In genomic region chr10:77791506-77791905, GRCh38 we compare ENCODE assay signal across 36 cellular contexts.
"Had no signal": no experiment of that assay in that cellular context is flagged by ENCODE, and none has a peak within 500 bp of the region (broad histone marks: within the 10 kb centered on the region; RNA-seq: fewer than 3 reads in every experiment).

No MANE protein-coding gene starts in this region.

- H3K4me1 ChIP-seq: esophagus muscularis mucosa, foreskin keratinocyte, gastrocnemius medialis, heart left ventricle had no signal

- H3K4me3 Mint-ChIP-seq: activated B cell treated with CpG ODN at 0.5 μM for 24 hours; activated CD8-positive, alpha-beta T cell treated with anti-CD3 and anti-CD28 coated beads for 36 hours; activated naive CD8-positive, alpha-beta T cell; activated T-cell treated with anti-CD3 and anti-CD28 coated beads, Interleukin-2, amount 50 U/mL, for 4 hours; activated T-helper 17 cell treated with anti-CD3 and anti-CD28 coated beads, Interleukin-2, amount 50 U/mL, for 72 hours; effector memory CD8-positive, alpha-beta T cell; T-helper 17 cell; T-helper 2 cell treated with Interferon-gamma antibody and Interleukin-4, amounts not matched to agents 5 μg/mL and 100 μg/mL, for 36 hours had no signal

- H3K9me3 Mint-ChIP-seq: activated B cell treated with CpG ODN at 0.5 μM for 24 hours; activated CD8-positive, alpha-beta T cell treated with anti-CD3 and anti-CD28 coated beads for 36 hours; activated T-cell treated with anti-CD3 and anti-CD28 coated beads, Interleukin-2, amount 50 U/mL, for 4 hours; activated T-helper 17 cell treated with anti-CD3 and anti-CD28 coated beads, Interleukin-2, amount 50 U/mL, for 72 hours; effector memory CD8-positive, alpha-beta T cell; T-helper 2 cell treated with Interferon-gamma antibody and Interleukin-4, amounts not matched to agents 5 μg/mL and 100 μg/mL, for 36 hours had no signal

- H3K4me1 Mint-ChIP-seq: activated B cell treated with CpG ODN at 0.5 μM for 24 hours; activated T-helper 17 cell treated with anti-CD3 and anti-CD28 coated beads, Interleukin-2, amount 50 U/mL, for 72 hours had no signal

- H3K4me3 ChIP-seq: esophagus muscularis mucosa, gastrocnemius medialis, heart left ventricle had no signal

- H3K9me3 ChIP-seq: esophagus muscularis mucosa, gastrocnemius medialis had no signal

- FAIRE-seq: astrocyte, bronchial epithelial cell, colon, endometrium had no signal

- H3K27me3 Mint-ChIP-seq: activated B cell treated with CpG ODN at 0.5 μM for 24 hours; activated CD8-positive, alpha-beta T cell treated with anti-CD3 and anti-CD28 coated beads for 36 hours; activated naive CD8-positive, alpha-beta T cell; activated T-helper 17 cell treated with anti-CD3 and anti-CD28 coated beads, Interleukin-2, amount 50 U/mL, for 72 hours; effector memory CD8-positive, alpha-beta T cell; T-helper 17 cell had no signal

- H3K27me3 ChIP-seq: brain microvascular endothelial cell, esophagus muscularis mucosa, foreskin keratinocyte, gastrocnemius medialis, heart left ventricle had no signal

- H3K27ac Mint-ChIP-seq: activated B cell treated with CpG ODN at 0.5 μM for 24 hours; activated CD8-positive, alpha-beta T cell treated with anti-CD3 and anti-CD28 coated beads for 36 hours; activated naive CD8-positive, alpha-beta T cell; activated T-helper 17 cell treated with anti-CD3 and anti-CD28 coated beads, Interleukin-2, amount 50 U/mL, for 72 hours; effector memory CD8-positive, alpha-beta T cell; T-helper 17 cell; T-helper 2 cell treated with Interferon-gamma antibody and Interleukin-4, amounts not matched to agents 5 μg/mL and 100 μg/mL, for 36 hours had no signal

- DNase-seq: activated B cell treated with CpG ODN at 0.5 μM for 24 hours; activated CD4-positive, alpha-beta T cell treated with anti-CD3 and anti-CD28 coated beads for 48 hours; activated CD4-positive, alpha-beta T cell treated with anti-CD3 and anti-CD28 coated beads, Interleukin-2, amount 50 U/mL, for 1 hour; activated CD4-positive, alpha-beta T cell treated with anti-CD3 and anti-CD28 coated beads, Interleukin-2, amount 50 U/mL, for 48 hours; activated CD8-positive, alpha-beta memory T cell treated with anti-CD3 and anti-CD28 coated beads for 24 hours; activated CD8-positive, alpha-beta T cell treated with anti-CD3 and anti-CD28 coated beads for 36 hours; activated effector memory CD4-positive, alpha-beta T cell treated with Interleukin-2 at 50 U/mL for 16 hours; activated gamma-delta T cell treated with Interleukin-2 at 50 U/mL for 16 hours; activated naive CD4-positive, alpha-beta T cell treated with anti-CD3 and anti-CD28 coated beads, Interleukin-2, amount 50 U/mL, for 16 hours; activated naive CD4-positive, alpha-beta T cell treated with Interleukin-2 at 50 U/mL for 16 hours; activated T-cell treated with anti-CD3 and anti-CD28 coated beads, Interleukin-2, amount 50 U/mL, for 4 hours; amniotic stem cell; brain microvascular endothelial cell; caudate nucleus; cortex of kidney; dermis blood vessel endothelial cell; effector CD4-positive, alpha-beta T cell; effector memory CD8-positive, alpha-beta T cell; erythroblast; foreskin keratinocyte; gastrocnemius medialis; glutamatergic neuron; heart left ventricle; T-helper 1 cell; T-helper 17 cell; T1000; WERI-Rb-1 had no signal

- H3K36me3 Mint-ChIP-seq: activated naive CD8-positive, alpha-beta T cell had no signal

- H3K27ac ChIP-seq: brain microvascular endothelial cell, esophagus muscularis mucosa, foreskin keratinocyte, gastrocnemius medialis, heart left ventricle, WERI-Rb-1 had no signal

- ATAC-seq: activated CD4-positive, CD25-positive, alpha-beta regulatory T cell treated with anti-CD3 and anti-CD28 coated beads, Interleukin-2, amount 50 U/mL, for 24 hours; activated CD8-positive, alpha-beta T cell treated with anti-CD3 and anti-CD28 coated beads for 36 hours; activated T-cell treated with anti-CD3 and anti-CD28 coated beads, Interleukin-2, amount 50 U/mL, for 4 hours; activated T-helper 17 cell treated with anti-CD3 and anti-CD28 coated beads, Interleukin-2, amount 50 U/mL, for 72 hours; effector memory CD8-positive, alpha-beta T cell; foreskin keratinocyte; gastrocnemius medialis; heart left ventricle; T-helper 17 cell had no signal
